16 cellular contexts compared by ENCODE assay signal in genomic region chr5:74200560-74200959, GRCh38.
A peak's percentile ranks its signal among the peaks of the same experiment; 100 is the strongest.
DNase-seq lines count a peak whose midpoint lies in the region; ATAC-seq and TF ChIP-seq lines count a peak whose summit lies in the region.
"Had no signal": no experiment of that assay in that cellular context is flagged by ENCODE, and none has a peak within 500 bp of the region (broad histone marks: within the 10 kb centered on the region; RNA-seq: fewer than 3 reads in every experiment).

No MANE protein-coding gene starts in this region.

- H3K9ac ChIP-seq in BLaER1 treated with 17β-estradiol and CSF1 and Interleukin-3, amounts not matched to agents 10 nM and 100 nM: no peak overlapping the region
- no peak overlapping the region for H3K9ac ChIP-seq in mammary epithelial cell (ENCODE audit: insufficient read depth, low read length)

- dilution Hi-C loops in mammary epithelial cell (cut with HindIII; ENCODE audit: low sequenced_read_pairs): no loop called here

- no peaks in the 10 kb centered on the region; a peak in 1 of 22 replicates for H4K20me1 ChIP-seq in BLaER1 treated with 17β-estradiol and CSF1 and Interleukin-3, amounts not matched to agents 10 nM and 100 nM
- H4K20me1 ChIP-seq in mammary epithelial cell (ENCODE audit: insufficient read depth, low read length): no peaks in the 10 kb centered on the region

- H3K4me2 ChIP-seq in BLaER1 treated with 17β-estradiol and CSF1 and Interleukin-3, amounts not matched to agents 10 nM and 100 nM: peak overlapping the region in 10 of 11 experiments; percentile 61 to 79 (median 72); a peak in 18 of 22 replicates
- peak overlapping the region; percentile 43 for H3K4me2 ChIP-seq in mammary epithelial cell (ENCODE audit: insufficient read depth, low read depth, low read length)

- no peaks in the 10 kb centered on the region for H3K36me3 ChIP-seq in BLaER1 treated with 17β-estradiol and CSF1 and Interleukin-3, amounts not matched to agents 10 nM and 100 nM
- H3K36me3 ChIP-seq in mammary epithelial cell (ENCODE audit: insufficient read depth, low read length): no peaks in the 10 kb centered on the region
- H3K36me3 ChIP-seq in MG63: no peaks in the 10 kb centered on the region
- H3K36me3 ChIP-seq: gastrocnemius medialis, upper lobe of right lung had no signal

- ATAC-seq in HG03432 (IDR thresholded peaks at IDR 0.05; ENCODE audit: unreplicated experiment): no peak

- 100% methylated on average over 2 of the region's 2 CpGs for WGBS in mammary epithelial cell (ENCODE audit: low coverage, missing lambda C conversion rate)

- H3K27me3 ChIP-seq in BLaER1 treated with 17β-estradiol and CSF1 and Interleukin-3, amounts not matched to agents 10 nM and 100 nM: no peaks in the 10 kb centered on the region
- H3K27me3 ChIP-seq in mammary epithelial cell (ENCODE audit: insufficient read depth, low read length) (no peaks in the 10 kb centered on the region), MG63 (no peaks in the 10 kb centered on the region)
- H3K27me3 ChIP-seq: gastrocnemius medialis, upper lobe of right lung had no signal

- intact Hi-C loops in mammary epithelial cell (cut with micrococcal nuclease): no loop called here

- peaks cover 28 to 41% (median 33%) of the 10 kb centered on the region in 10 experiments for H3K4me1 ChIP-seq in BLaER1 treated with 17β-estradiol and CSF1 and Interleukin-3, amounts not matched to agents 10 nM and 100 nM
- H3K4me1 ChIP-seq in mammary epithelial cell (ENCODE audit: insufficient read depth, low read length): peaks cover 33% of the 10 kb centered on the region

- DNase-seq in HT-29 (ENCODE audit: low spot score) (peak; percentile 65), NCI-H69 (lab: John Stamatoyannopoulos, UW) (peak; percentile 86), mammary epithelial cell (no peak), MG63 (no peak), cerebellum (ENCODE audit: low spot score) (no peak), NCI-H524 treated with DMSO at 0.1 percent for 48 hours (lab: John Stamatoyannopoulos, UW) (no peak)
- DNase-seq: activated CD4-positive, alpha-beta memory T cell treated with anti-CD3 and anti-CD28 coated beads, Interleukin-2, amount 10 ng/mL, durations not matched to agents 7 days and 5 days; HCEC 1CT; NCI-H1694; occipital lobe; stimulated activated naive B cell treated with anti-CD40 and anti-IgM and Interleukin-4, amounts not matched to agents 10 μg/mL and 1 μg/mL and 100 μg/mL, for 72 hours; upper lobe of right lung had no signal

- CTCF ChIA-PET in mammary epithelial cell (lab: Charles Lee; ENCODE audit: low non-redundant PET): no interaction called here

- no peak overlapping the region for H3K27ac ChIP-seq in BLaER1 treated with 17β-estradiol and CSF1 and Interleukin-3, amounts not matched to agents 10 nM and 100 nM
- no peak overlapping the region for H3K27ac ChIP-seq in mammary epithelial cell (ENCODE audit: insufficient read depth, low read depth, low read length)
- H3K27ac ChIP-seq: SK-N-MC, upper lobe of right lung had no signal

- in situ Hi-C loops in mammary epithelial cell (cut with MboI; ENCODE audit: low sequenced_read_pairs in 2 of 2): no loop called here

- TF ChIP-seq CTCF in mammary epithelial cell (conservative IDR thresholded peaks at IDR 0.05 in 1 of 2, IDR thresholded peaks at IDR 0.05 in 1 of 2; ENCODE audit: extremely low read depth in 1 of 2, insufficient read depth in 1 of 2, low read depth in 1 of 2, low read length in 2 of 2): no peak

- no TSS peak for BruUV-seq in mammary epithelial cell (replicated peaks; lab: Mats Ljungman, UMichigan)

- H2AFZ ChIP-seq in mammary epithelial cell (ENCODE audit: low read depth, low read length): peak overlapping the region; percentile 57

- H3K79me2 ChIP-seq in mammary epithelial cell (ENCODE audit: insufficient read depth, low read length): no peaks in the 10 kb centered on the region

- H3K9me3 ChIP-seq in BLaER1 treated with 17β-estradiol and CSF1 and Interleukin-3, amounts not matched to agents 10 nM and 100 nM (replicated peaks in 1 of 11): no peaks in the 10 kb centered on the region
- no peaks in the 10 kb centered on the region for H3K9me3 ChIP-seq in mammary epithelial cell (replicated peaks; ENCODE audit: insufficient read depth, low read length)
- H3K9me3 ChIP-seq in MG63: no peaks in the 10 kb centered on the region
- H3K9me3 ChIP-seq: gastrocnemius medialis, upper lobe of right lung had no signal

- H3K4me3 ChIP-seq in BLaER1 treated with 17β-estradiol and CSF1 and Interleukin-3, amounts not matched to agents 10 nM and 100 nM: no peak overlapping the region
- no peak overlapping the region for H3K4me3 ChIP-seq in mammary epithelial cell (replicated peaks in 1 of 3; ENCODE audit: insufficient read depth in 1 of 3, low read depth in 2 of 3, low read length in 3 of 3)
- H3K4me3 ChIP-seq in MG63: no peak overlapping the region
- H3K4me3 ChIP-seq: SK-N-MC, upper lobe of right lung had no signal

Comparison
In these comparisons a context has a peak if more than half of its experiments do, and no peak if none do; other contexts are left out.
1. DNase-seq: peak in HT-29 (single experiment) and NCI-H69 (single experiment); none in mammary epithelial cell (single experiment), MG63 (single experiment), cerebellum (single experiment) and NCI-H524 treated with DMSO at 0.1 percent for 48 hours (single experiment).